Comparison of ENCODE assay signal across 28 cellular contexts in the genomic region with DNA sequence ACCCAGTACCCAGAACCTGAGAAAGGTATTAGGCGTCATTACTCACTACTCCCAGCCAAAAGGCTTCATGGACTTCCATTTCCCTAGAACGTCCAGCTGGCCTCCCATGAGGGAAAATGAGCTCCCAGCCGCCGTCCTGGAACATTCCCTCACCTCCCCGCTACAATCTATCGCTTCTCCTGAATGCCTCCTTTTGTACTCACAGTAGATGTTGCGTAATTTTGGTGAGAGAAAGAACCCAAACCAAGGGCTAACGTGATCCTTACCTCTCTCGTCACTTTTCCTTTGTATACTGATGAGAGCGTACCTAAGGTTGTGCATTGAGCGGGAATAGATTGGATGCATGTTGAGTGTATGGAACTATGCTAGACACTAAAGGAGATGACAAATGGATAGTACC.
"Had no signal": no experiment of that assay in that cellular context is flagged by ENCODE, and none has a peak within 500 bp of the region (broad histone marks: within the 10 kb centered on the region; RNA-seq: fewer than 3 reads in every experiment).

No MANE protein-coding gene starts in this region.

- H3K27me3 ChIP-seq: neural progenitor cell, ovary, spleen, testis, transverse colon, upper lobe of right lung had no signal

- H3K4me1 ChIP-seq: neural progenitor cell, parathyroid adenoma, psoas muscle, spleen, suprapubic skin, testis, tibial artery, transverse colon, upper lobe of right lung, uterus had no signal

- H3K4me2 ChIP-seq: neural progenitor cell, smooth muscle cell had no signal

- H3K9ac ChIP-seq: neural progenitor cell, parathyroid adenoma had no signal

- H2AFZ ChIP-seq: neural progenitor cell, parathyroid adenoma had no signal

- H3K79me2 ChIP-seq: parathyroid adenoma had no signal

- ATAC-seq: natural killer cell; psoas muscle; right cardiac atrium; sciatic nerve; stimulated activated memory B cell treated with anti-CD40 and anti-IgM and Interleukin-4, amounts not matched to agents 10 μg/mL and 1 μg/mL and 100 μg/mL, for 72 hours; stimulated activated naive CD8-positive, alpha-beta T cell treated with anti-CD3 and anti-CD28 coated beads, Interleukin-15, amount 100 ng/mL, for 72 hours; stimulated activated naive CD8-positive, alpha-beta T cell treated with anti-CD3 and anti-CD28 coated beads, Interleukin-15, Interleukin-2, amounts not matched to agents 100 U/mL and 50 U/mL, for 24 hours; upper lobe of right lung had no signal

- H3K27ac ChIP-seq: neural progenitor cell, ovary, parathyroid adenoma, psoas muscle, skin epidermis, spleen, suprapubic skin, testis, tibial artery, transverse colon, upper lobe of right lung, uterus had no signal

- H3K9me3 ChIP-seq: ovary, psoas muscle, spleen, suprapubic skin, testis, tibial artery, transverse colon, upper lobe of right lung, uterus had no signal

- H3K36me3 ChIP-seq: ovary, spleen, suprapubic skin, tibial artery, transverse colon, upper lobe of right lung, uterus had no signal

- H3K4me3 ChIP-seq: neural progenitor cell, ovary, psoas muscle, skin epidermis, smooth muscle cell, spleen, suprapubic skin, testis, tibial artery, transverse colon, upper lobe of right lung, uterus had no signal

- DNase-seq: natural killer cell; occipital lobe; ovary; posterior cingulate gyrus; psoas muscle; right cardiac atrium; spleen; stimulated activated CD4-positive, alpha-beta T cell treated with anti-CD3 and anti-CD28 coated beads, Interleukin-12 subunit alpha, Interleukin-12 subunit beta, amount 100 ng/mL, for 4 hours; stimulated activated CD4-positive, alpha-beta T cell treated with anti-CD3 and anti-CD28 coated beads, Interleukin-1b, Interleukin-23, amount 100 ng/mL, for 48 hours; stimulated activated CD4-positive, alpha-beta T cell treated with anti-CD3 and anti-CD28 coated beads, Interleukin-4, amount 100 ng/mL, for 1 hour; stimulated activated CD4-positive, alpha-beta T cell treated with anti-CD3 and anti-CD28 coated beads, Interleukin-4, amount 100 ng/mL, for 4 hours; stimulated activated CD8-positive, alpha-beta memory T cell treated with anti-CD3 and anti-CD28 coated beads, Interleukin-4, amount 100 ng/mL, for 48 hours; stimulated activated naive CD4-positive, alpha-beta T cell; stimulated activated naive CD8-positive, alpha-beta T cell treated with anti-CD3 and anti-CD28 coated beads, Interleukin-15, amount 100 ng/mL, for 72 hours; stimulated activated naive CD8-positive, alpha-beta T cell treated with anti-CD3 and anti-CD28 coated beads, Interleukin-15, Interleukin-2, amounts not matched to agents 100 U/mL and 50 U/mL, for 24 hours; substantia nigra; testis; tibial artery; transverse colon; upper lobe of right lung; uterus had no signal
